ENCODE assay signal across 13 cellular contexts in the genomic region with DNA sequence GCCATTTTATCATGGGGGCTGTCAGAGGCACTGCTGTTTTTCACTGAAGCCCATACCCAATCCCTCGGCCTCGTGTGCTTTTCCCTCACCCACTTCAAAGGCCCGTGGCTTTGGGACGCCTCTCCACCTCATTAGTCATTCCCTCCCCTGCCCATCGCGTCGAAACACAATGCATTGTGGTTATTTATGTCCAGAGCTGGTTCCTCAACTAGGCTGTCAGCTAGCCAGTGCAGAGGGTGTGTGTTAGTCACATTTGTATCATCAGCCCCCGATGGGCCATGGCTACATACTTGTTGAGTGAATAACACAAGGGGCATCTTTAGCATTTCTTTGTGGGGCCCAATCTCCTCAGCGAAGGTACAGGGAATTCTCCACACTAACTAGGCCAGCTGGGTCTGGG. TPM values are rescaled to one million over a fixed set of nuclear protein-coding genes. Genes with fewer than 3 reads are reported as not detected.
A peak's percentile ranks its signal among the peaks of the same experiment; 100 is the strongest.
DNase-seq lines count a peak whose midpoint lies in the region; ATAC-seq, FAIRE-seq and TF ChIP-seq lines count a peak whose summit lies in the region.
"Had no signal": no experiment of that assay in that cellular context is flagged by ENCODE, and none has a peak within 500 bp of the region (broad histone marks: within the 10 kb centered on the region; RNA-seq: fewer than 3 reads in every experiment).

No MANE protein-coding gene starts in this region.

- H4K20me1 ChIP-seq in SK-N-SH (ENCODE audit: insufficient read depth): no peaks in the 10 kb centered on the region

- peak overlapping the region; percentile 26; the same call in 1 of the 2 replicates for H3K9ac ChIP-seq in SK-N-SH

- TF ChIP-seq RAD21 in SK-N-SH (IDR thresholded peaks at IDR 0.05; ENCODE audit: low read length): no peak

- 7% methylated on average over 9 of the region's 9 CpGs for WGBS in SK-N-SH (ENCODE audit: low lambda C conversion rate)
- WGBS in thyroid gland, 2 donors: 78 to 87% methylated on average over 9 of the region's 9 CpGs

- H3K27ac ChIP-seq in breast epithelium (no peak overlapping the region), SK-N-SH (ENCODE audit: low read depth in 2 of 2, low read length in 1 of 2) (peak overlapping the region in 1 of 2 experiments; percentile 70; a peak in 2 of 4 replicates), thyroid gland (no peak overlapping the region)

- TF ChIP-seq POLR2A in breast epithelium (IDR thresholded peaks at IDR 0.05) (no peak), thyroid gland (IDR thresholded peaks at IDR 0.05) (no peak)

- H3K9me3 ChIP-seq in breast epithelium: no peaks in the 10 kb centered on the region
- H3K9me3 ChIP-seq in SK-N-SH: no peaks in the 10 kb centered on the region
- no peaks in the 10 kb centered on the region for H3K9me3 ChIP-seq in thyroid gland

- peaks cover 7% of the 10 kb centered on the region for H3K4me1 Mint-ChIP-seq in MCF 10A (ENCODE audit: insufficient read depth, unreplicated experiment)

- peak; percentile 97 for FAIRE-seq in urothelium cell line (lab: Jason Lieb, UNC)
- FAIRE-seq: GM12891 had no signal

- intact Hi-C loops in MCF 10A (cut with micrococcal nuclease): no loop called here
- intact Hi-C loops in breast epithelium (cut with DNase I; ENCODE audit: low total_unique reads): no loop called here
- intact Hi-C loops in thyroid gland (cut with DNase I): no loop called here

- no peaks in the 10 kb centered on the region for H3K36me3 ChIP-seq in breast epithelium
- no peaks in the 10 kb centered on the region for H3K36me3 ChIP-seq in SK-N-SH (replicated peaks in 1 of 2; ENCODE audit: control insufficient read depth in 1 of 2, insufficient read depth in 2 of 2, low read length in 1 of 2)
- H3K36me3 ChIP-seq in thyroid gland: no peaks in the 10 kb centered on the region

- BruUV-seq in MCF 10A (replicated peaks; lab: Mats Ljungman, UMichigan): no TSS peak

- no peaks in the 10 kb centered on the region for H3K4me1 ChIP-seq in breast epithelium
- H3K4me1 ChIP-seq in SK-N-SH (ENCODE audit: control insufficient read depth in 1 of 2, insufficient read depth in 2 of 2, low read depth in 1 of 2, low read length in 1 of 2): peaks cover 3 to 13% of the 10 kb centered on the region in 2 experiments; a peak in 2 of 4 replicates
- peaks cover 8 to 12% of the 10 kb centered on the region in 2 donors for H3K4me1 ChIP-seq in thyroid gland

- H3K4me3 ChIP-seq in breast epithelium (no peak overlapping the region), SK-N-SH (ENCODE audit: low read depth in 2 of 2, low read length in 1 of 2) (no peak overlapping the region), thyroid gland (replicated peaks in 1 of 3) (no peak overlapping the region)

- H2AFZ ChIP-seq in SK-N-SH (ENCODE audit: low read depth): peak overlapping the region; percentile 32; the same call in 1 of the 2 replicates

- peak overlapping the region; percentile 39 for H3K27ac Mint-ChIP-seq in MCF 10A (ENCODE audit: low read depth, unreplicated experiment)
- H3K27ac Mint-ChIP-seq: B cell, memory B cell had no signal

- H3F3A ChIP-seq in SK-N-SH (replicated peaks; ENCODE audit: insufficient read depth): peaks cover 21% of the 10 kb centered on the region

- H3K27me3 ChIP-seq in breast epithelium: no peaks in the 10 kb centered on the region
- no peaks in the 10 kb centered on the region for H3K27me3 ChIP-seq in SK-N-SH (ENCODE audit: insufficient read depth)
- no peaks in the 10 kb centered on the region for H3K27me3 ChIP-seq in thyroid gland

- no peak overlapping the region for H3K4me3 Mint-ChIP-seq in MCF 10A (ENCODE audit: unreplicated experiment)
- H3K4me3 Mint-ChIP-seq: B cell, memory B cell had no signal

- TF ChIP-seq EP300 in SK-N-SH (IDR thresholded peaks at IDR 0.05; ENCODE audit: borderline replicate concordance in 1 of 2, low read depth in 1 of 2, low read length in 1 of 2): peak in 1 of 2 experiments; percentile 82; a peak in 1 of 4 replicates

- POLR2A ChIA-PET in MCF 10A (lab: Yijun Ruan, JAX): interaction anchor here (0.6 to 1.9 kb wide), 3 partner anchors 10 to 420 kb away, joined by 3 to 6 read pairs (median 4); no protein-coding TSS in a partner anchor
- POLR2A ChIA-PET in SK-N-SH (lab: Yijun Ruan, JAX): no interaction called here

- H3K4me2 ChIP-seq in SK-N-SH: 0 out of 2 replicates have a peak overlapping the region, but pooled peaks have one; percentile 18

- no peak for TF ChIP-seq CTCF in MCF 10A (IDR thresholded peaks at IDR 0.05; ENCODE audit: unreplicated experiment)
- no peak for TF ChIP-seq CTCF in breast epithelium (IDR thresholded peaks at IDR 0.05)
- TF ChIP-seq CTCF in SK-N-SH (IDR thresholded peaks at IDR 0.05): no peak
- TF ChIP-seq CTCF in thyroid gland (IDR thresholded peaks at IDR 0.05): no peak

- peaks cover 4% of the 10 kb centered on the region for H3K36me3 Mint-ChIP-seq in MCF 10A (ENCODE audit: insufficient read depth, unreplicated experiment)

- H3K27me3 Mint-ChIP-seq in MCF 10A (ENCODE audit: insufficient read depth, unreplicated experiment): no peaks in the 10 kb centered on the region
- H3K27me3 Mint-ChIP-seq: B cell, memory B cell had no signal

- DNase-seq in MCF 10A (ENCODE audit: unreplicated experiment) (peak; percentile 89), breast epithelium (ENCODE audit: low spot score in 2 of 2) (no peak), SK-N-SH (no peak), fibroblast of peridontal ligament (ENCODE audit: extremely low read depth) (peak; percentile 84), urothelium cell line (ENCODE audit: low spot score) (peak; percentile 85), DMS114 treated with DMSO at 0.1 percent for 48 hours (lab: John Stamatoyannopoulos, UW; ENCODE audit: unreplicated experiment) (no peak), thyroid gland (no peak)
- DNase-seq: activated CD4-positive, CD25-positive, alpha-beta regulatory T cell treated with anti-CD3 and anti-CD28 coated beads, Interleukin-2, amount 50 U/mL, for 72 hours; right cardiac atrium had no signal

- no peaks in the 10 kb centered on the region for H3K9me2 ChIP-seq in SK-N-SH

- CTCF ChIA-PET in MCF 10A (lab: Yijun Ruan, JAX) (interaction anchor here (0.7 to 0.8 kb wide), 2 partner anchors 86 to 382 kb away, joined by 3 to 4 read pairs; no protein-coding TSS in a partner anchor), SK-N-SH (lab: Yijun Ruan, JAX) (interaction anchor here (1.2 to 1.7 kb wide), 3 partner anchors 8 to 33 kb away, joined by 3 read pairs; no protein-coding TSS in a partner anchor)

- H3K79me2 ChIP-seq in SK-N-SH (ENCODE audit: insufficient read depth): peaks cover 30% of the 10 kb centered on the region

- H3K9me3 Mint-ChIP-seq in MCF 10A (ENCODE audit: unreplicated experiment): no peaks in the 10 kb centered on the region
- H3K9me3 Mint-ChIP-seq: memory B cell had no signal

- ATAC-seq in HG02885 (IDR thresholded peaks at IDR 0.05; ENCODE audit: poor library complexity, unreplicated experiment): no peak
- ATAC-seq: right cardiac atrium had no signal

TF ChIP-seq in SK-N-SH, 30 proteins besides CTCF, POLR2A, EP300 and RAD21 (continues in another document):
- peak; percentile 56; the same call in 1 of the 2 replicates for TF ChIP-seq POLR2AphosphoS5 (IDR thresholded peaks at IDR 0.05; ENCODE audit: low read depth, low read length)
- no peak; the same call in 1 of the 2 replicates for TF ChIP-seq NFIC (IDR thresholded peaks at IDR 0.05; ENCODE audit: borderline replicate concordance)
- TF ChIP-seq MAX (IDR thresholded peaks at IDR 0.05; ENCODE audit: low read depth): peak; percentile 99
- peak; percentile 28; the same call in 1 of the 2 replicates for TF ChIP-seq ZBTB33 (IDR thresholded peaks at IDR 0.05; ENCODE audit: borderline replicate concordance, low read depth)
- no peak for TF ChIP-seq FOXJ3 (CRISPR knock-in tag; IDR thresholded peaks at IDR 0.05)
- TF ChIP-seq FOXM1 (IDR thresholded peaks at IDR 0.05; ENCODE audit: low read depth): no peak; the same call in 1 of the 2 replicates
- TF ChIP-seq EZH2phosphoT487 (IDR thresholded peaks at IDR 0.05; ENCODE audit: borderline replicate concordance, low read depth): no peak
- peak; percentile 85 for TF ChIP-seq TCF12 (IDR thresholded peaks at IDR 0.05)
- no peak for TF ChIP-seq RCOR1 (IDR thresholded peaks at IDR 0.05; ENCODE audit: low read length)
- no peak for TF ChIP-seq SMC3 (IDR thresholded peaks at IDR 0.05; ENCODE audit: low read depth, low read length)

RNA-seq across cellular contexts. Expression of gene CRCP, which starts 3.8 kb away (rescaled TPM):
- total RNA-seq in MCF 10A (2022) (27.5 and 39.8 TPM in 2 replicates), breast epithelium (10 to 100 TPM; 31.5 to 49.8 (median 41.3) TPM), thyroid gland (10 to 100 TPM; 49.6 to 59.6 (median 54.2) TPM)
- 34.0 and 34.1 TPM in 2 replicates for polyA plus RNA-seq in SK-N-SH (2012; rRNA removed)
- polyA plus RNA-seq in SK-N-SH (2012; cell fraction: cytosol; rRNA removed): 33.3 and 35.7 TPM in 2 replicates
- 40.7 and 57.5 TPM in 2 replicates for polyA plus RNA-seq in SK-N-SH (2012; cell fraction: nucleus; rRNA removed)

RNA-seq across cellular contexts. Expression of gene ASL, which starts 35.2 kb away (rescaled TPM):
- 53.6 and 56.5 TPM in 2 replicates for total RNA-seq in MCF 10A (2022)
- 10 to 100 TPM; 31.9 to 39.8 (median 33.1) TPM for total RNA-seq in breast epithelium
- polyA plus RNA-seq in SK-N-SH (2012; rRNA removed): 138 and 141 TPM in 2 replicates
- 54.1 and 76.3 TPM in 2 replicates for polyA plus RNA-seq in SK-N-SH (2012; cell fraction: cytosol; rRNA removed)
- 426 and 428 TPM in 2 replicates for polyA plus RNA-seq in SK-N-SH (2012; cell fraction: nucleus; rRNA removed)
- 10 to 100 TPM; 25.1 to 89.5 (median 50.2) TPM for total RNA-seq in thyroid gland

Comparison
In these comparisons a context has a peak if more than half of its experiments do, and no peak if none do; other contexts are left out.
1. DNase-seq: peak in MCF 10A (single experiment), fibroblast of peridontal ligament (single experiment) and urothelium cell line (single experiment); none in breast epithelium (0 of 2), SK-N-SH (single experiment), DMS114 treated with DMSO at 0.1 percent for 48 hours (single experiment) and thyroid gland (0 of 2).